1 cellular context compared by ENCODE assay signal in the genomic region with DNA sequence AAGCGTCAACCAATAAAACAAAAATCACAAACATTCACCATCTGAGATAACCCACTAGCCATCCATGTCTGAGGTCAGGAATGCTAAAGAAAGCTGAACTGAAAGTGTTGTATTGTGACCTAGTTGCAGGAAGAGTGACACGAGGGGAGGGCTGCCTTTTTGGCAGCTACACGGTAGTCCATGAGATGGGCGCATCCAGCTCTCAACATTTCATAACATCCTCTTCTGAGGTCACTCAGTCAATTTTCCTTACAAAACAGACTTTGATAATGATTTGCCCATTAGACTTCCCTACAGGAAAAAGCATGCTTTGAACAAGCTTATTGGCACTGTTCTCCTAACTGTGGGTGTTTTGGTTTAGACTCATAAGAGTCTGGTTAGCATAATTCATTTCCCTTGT.
TF ChIP-seq lines count a peak whose summit lies in the region.

No MANE protein-coding gene starts in this region.

TF ChIP-seq in GM12878, 131 proteins besides CTCF, POLR2A, EP300 and RAD21:
- TF ChIP-seq, protein P1, sequence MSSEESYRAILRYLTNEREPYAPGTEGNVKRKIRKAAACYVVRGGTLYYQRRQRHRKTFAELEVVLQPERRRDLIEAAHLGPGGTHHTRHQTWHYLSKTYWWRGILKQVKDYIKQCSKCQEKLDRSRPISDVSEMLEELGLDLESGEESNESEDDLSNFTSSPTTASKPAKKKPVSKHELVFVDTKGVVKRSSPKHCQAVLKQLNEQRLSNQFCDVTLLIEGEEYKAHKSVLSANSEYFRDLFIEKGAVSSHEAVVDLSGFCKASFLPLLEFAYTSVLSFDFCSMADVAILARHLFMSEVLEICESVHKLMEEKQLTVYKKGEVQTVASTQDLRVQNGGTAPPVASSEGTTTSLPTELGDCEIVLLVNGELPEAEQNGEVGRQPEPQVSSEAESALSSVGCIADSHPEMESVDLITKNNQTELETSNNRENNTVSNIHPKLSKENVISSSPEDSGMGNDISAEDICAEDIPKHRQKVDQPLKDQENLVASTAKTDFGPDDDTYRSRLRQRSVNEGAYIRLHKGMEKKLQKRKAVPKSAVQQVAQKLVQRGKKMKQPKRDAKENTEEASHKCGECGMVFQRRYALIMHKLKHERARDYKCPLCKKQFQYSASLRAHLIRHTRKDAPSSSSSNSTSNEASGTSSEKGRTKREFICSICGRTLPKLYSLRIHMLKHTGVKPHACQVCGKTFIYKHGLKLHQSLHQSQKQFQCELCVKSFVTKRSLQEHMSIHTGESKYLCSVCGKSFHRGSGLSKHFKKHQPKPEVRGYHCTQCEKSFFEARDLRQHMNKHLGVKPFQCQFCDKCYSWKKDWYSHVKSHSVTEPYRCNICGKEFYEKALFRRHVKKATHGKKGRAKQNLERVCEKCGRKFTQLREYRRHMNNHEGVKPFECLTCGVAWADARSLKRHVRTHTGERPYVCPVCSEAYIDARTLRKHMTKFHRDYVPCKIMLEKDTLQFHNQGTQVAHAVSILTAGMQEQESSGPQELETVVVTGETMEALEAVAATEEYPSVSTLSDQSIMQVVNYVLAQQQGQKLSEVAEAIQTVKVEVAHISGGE (CRISPR knock-in tag; IDR thresholded peaks at IDR 0.05) = no peak
- TF ChIP-seq, protein P2, sequence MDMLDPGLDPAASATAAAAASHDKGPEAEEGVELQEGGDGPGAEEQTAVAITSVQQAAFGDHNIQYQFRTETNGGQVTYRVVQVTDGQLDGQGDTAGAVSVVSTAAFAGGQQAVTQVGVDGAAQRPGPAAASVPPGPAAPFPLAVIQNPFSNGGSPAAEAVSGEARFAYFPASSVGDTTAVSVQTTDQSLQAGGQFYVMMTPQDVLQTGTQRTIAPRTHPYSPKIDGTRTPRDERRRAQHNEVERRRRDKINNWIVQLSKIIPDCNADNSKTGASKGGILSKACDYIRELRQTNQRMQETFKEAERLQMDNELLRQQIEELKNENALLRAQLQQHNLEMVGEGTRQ (IDR thresholded peaks at IDR 0.05; ENCODE audit: borderline replicate concordance, low read depth, low read length) = no peak
- 0 out of 2 replicates have a peak, but pooled peaks have one; percentile 34 for TF ChIP-seq NBN (IDR thresholded peaks at IDR 0.05)
- peak; percentile 28; the same call in 1 of the 2 replicates for TF ChIP-seq SPI1 (IDR thresholded peaks at IDR 0.05; ENCODE audit: borderline replicate concordance, insufficient read depth, low read depth, low read length)
- TF ChIP-seq, protein P3, sequence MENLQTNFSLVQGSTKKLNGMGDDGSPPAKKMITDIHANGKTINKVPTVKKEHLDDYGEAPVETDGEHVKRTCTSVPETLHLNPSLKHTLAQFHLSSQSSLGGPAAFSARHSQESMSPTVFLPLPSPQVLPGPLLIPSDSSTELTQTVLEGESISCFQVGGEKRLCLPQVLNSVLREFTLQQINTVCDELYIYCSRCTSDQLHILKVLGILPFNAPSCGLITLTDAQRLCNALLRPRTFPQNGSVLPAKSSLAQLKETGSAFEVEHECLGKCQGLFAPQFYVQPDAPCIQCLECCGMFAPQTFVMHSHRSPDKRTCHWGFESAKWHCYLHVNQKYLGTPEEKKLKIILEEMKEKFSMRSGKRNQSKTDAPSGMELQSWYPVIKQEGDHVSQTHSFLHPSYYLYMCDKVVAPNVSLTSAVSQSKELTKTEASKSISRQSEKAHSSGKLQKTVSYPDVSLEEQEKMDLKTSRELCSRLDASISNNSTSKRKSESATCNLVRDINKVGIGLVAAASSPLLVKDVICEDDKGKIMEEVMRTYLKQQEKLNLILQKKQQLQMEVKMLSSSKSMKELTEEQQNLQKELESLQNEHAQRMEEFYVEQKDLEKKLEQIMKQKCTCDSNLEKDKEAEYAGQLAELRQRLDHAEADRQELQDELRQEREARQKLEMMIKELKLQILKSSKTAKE (IDR thresholded peaks at IDR 0.05; ENCODE audit: low read depth, poor library complexity, severe bottlenecking) = no peak
- TF ChIP-seq, protein P4, sequence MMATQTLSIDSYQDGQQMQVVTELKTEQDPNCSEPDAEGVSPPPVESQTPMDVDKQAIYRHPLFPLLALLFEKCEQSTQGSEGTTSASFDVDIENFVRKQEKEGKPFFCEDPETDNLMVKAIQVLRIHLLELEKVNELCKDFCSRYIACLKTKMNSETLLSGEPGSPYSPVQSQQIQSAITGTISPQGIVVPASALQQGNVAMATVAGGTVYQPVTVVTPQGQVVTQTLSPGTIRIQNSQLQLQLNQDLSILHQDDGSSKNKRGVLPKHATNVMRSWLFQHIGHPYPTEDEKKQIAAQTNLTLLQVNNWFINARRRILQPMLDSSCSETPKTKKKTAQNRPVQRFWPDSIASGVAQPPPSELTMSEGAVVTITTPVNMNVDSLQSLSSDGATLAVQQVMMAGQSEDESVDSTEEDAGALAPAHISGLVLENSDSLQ (IDR thresholded peaks at IDR 0.05) = peak; percentile 58; the same call in 1 of the 2 replicates
- no peak for TF ChIP-seq RBBP5 (conservative IDR thresholded peaks at IDR 0.05)
- TF ChIP-seq, protein P5, sequence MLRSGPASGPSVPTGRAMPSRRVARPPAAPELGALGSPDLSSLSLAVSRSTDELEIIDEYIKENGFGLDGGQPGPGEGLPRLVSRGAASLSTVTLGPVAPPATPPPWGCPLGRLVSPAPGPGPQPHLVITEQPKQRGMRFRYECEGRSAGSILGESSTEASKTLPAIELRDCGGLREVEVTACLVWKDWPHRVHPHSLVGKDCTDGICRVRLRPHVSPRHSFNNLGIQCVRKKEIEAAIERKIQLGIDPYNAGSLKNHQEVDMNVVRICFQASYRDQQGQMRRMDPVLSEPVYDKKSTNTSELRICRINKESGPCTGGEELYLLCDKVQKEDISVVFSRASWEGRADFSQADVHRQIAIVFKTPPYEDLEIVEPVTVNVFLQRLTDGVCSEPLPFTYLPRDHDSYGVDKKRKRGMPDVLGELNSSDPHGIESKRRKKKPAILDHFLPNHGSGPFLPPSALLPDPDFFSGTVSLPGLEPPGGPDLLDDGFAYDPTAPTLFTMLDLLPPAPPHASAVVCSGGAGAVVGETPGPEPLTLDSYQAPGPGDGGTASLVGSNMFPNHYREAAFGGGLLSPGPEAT (IDR thresholded peaks at IDR 0.05; ENCODE audit: low read depth) = peak; percentile 49
- TF ChIP-seq, protein P6, sequence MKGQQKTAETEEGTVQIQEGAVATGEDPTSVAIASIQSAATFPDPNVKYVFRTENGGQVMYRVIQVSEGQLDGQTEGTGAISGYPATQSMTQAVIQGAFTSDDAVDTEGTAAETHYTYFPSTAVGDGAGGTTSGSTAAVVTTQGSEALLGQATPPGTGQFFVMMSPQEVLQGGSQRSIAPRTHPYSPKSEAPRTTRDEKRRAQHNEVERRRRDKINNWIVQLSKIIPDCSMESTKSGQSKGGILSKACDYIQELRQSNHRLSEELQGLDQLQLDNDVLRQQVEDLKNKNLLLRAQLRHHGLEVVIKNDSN (IDR thresholded peaks at IDR 0.05; ENCODE audit: borderline replicate concordance, extremely low read length, insufficient read depth, low read depth, low read length) = no peak
